Comparison of ENCODE assay signal across 23 cellular contexts in genomic region chr6:164164921-164165320, GRCh38.
A peak's percentile ranks its signal among the peaks of the same experiment; 100 is the strongest.
DNase-seq lines count a peak whose midpoint lies in the region; ATAC-seq, FAIRE-seq and TF ChIP-seq lines count a peak whose summit lies in the region.
"Had no signal": no experiment of that assay in that cellular context is flagged by ENCODE, and none has a peak within 500 bp of the region (broad histone marks: within the 10 kb centered on the region; RNA-seq: fewer than 3 reads in every experiment).

No MANE protein-coding gene starts in this region.

- peak overlapping the region in 3 of 5 experiments; percentile 28 to 87 (median 56) for H3K27ac Mint-ChIP-seq in brain
- H3K27ac Mint-ChIP-seq: CD4-positive, alpha-beta memory T cell had no signal

- H3K36me3 ChIP-seq in HUES64 (ENCODE audit: insufficient read depth, low read length) = no peaks in the 10 kb centered on the region
- H3K36me3 ChIP-seq: BLaER1 treated with 17β-estradiol and CSF1 and Interleukin-3, amounts not matched to agents 10 nM and 100 nM had no signal

- no peak overlapping the region; the same call in 1 of the 2 replicates for H3K9ac ChIP-seq in HUES64 (ENCODE audit: low read depth, low read length)
- H3K9ac ChIP-seq: BLaER1 treated with 17β-estradiol and CSF1 and Interleukin-3, amounts not matched to agents 10 nM and 100 nM had no signal

- peak overlapping the region; percentile 39 for H3K27ac ChIP-seq in HUES64 (ENCODE audit: low read depth, low read length)
- H3K27ac ChIP-seq: BLaER1 treated with 17β-estradiol and CSF1 and Interleukin-3, amounts not matched to agents 10 nM and 100 nM had no signal

- no peaks in the 10 kb centered on the region for H3K27me3 ChIP-seq in HUES64 (ENCODE audit: insufficient read depth, low read length)
- H3K27me3 ChIP-seq: BLaER1 treated with 17β-estradiol and CSF1 and Interleukin-3, amounts not matched to agents 10 nM and 100 nM had no signal

- H3K4me3 ChIP-seq in HUES64 (ENCODE audit: low read length) = no peak overlapping the region
- H3K4me3 ChIP-seq: BLaER1 treated with 17β-estradiol and CSF1 and Interleukin-3, amounts not matched to agents 10 nM and 100 nM had no signal

- H3K4me3 Mint-ChIP-seq in brain = no peak overlapping the region
- H3K4me3 Mint-ChIP-seq: CD4-positive, alpha-beta memory T cell had no signal

- H3K27me3 Mint-ChIP-seq in brain = peaks cover 4% of the 10 kb centered on the region
- H3K27me3 Mint-ChIP-seq: CD4-positive, alpha-beta memory T cell had no signal

- peaks cover 10 to 33% (median 19%) of the 10 kb centered on the region in 5 experiments for H3K9me3 Mint-ChIP-seq in brain

- no peak for ATAC-seq in GM19452 (IDR thresholded peaks at IDR 0.05; ENCODE audit: unreplicated experiment)
- ATAC-seq in GM18909 (IDR thresholded peaks at IDR 0.05; ENCODE audit: poor library complexity, unreplicated experiment) = no peak
- ATAC-seq: Panc1 had no signal

- H3K4me1 Mint-ChIP-seq in brain = peaks cover 23% of the 10 kb centered on the region
- H3K4me1 Mint-ChIP-seq: CD4-positive, alpha-beta memory T cell had no signal

- peaks cover 4% of the 10 kb centered on the region; the same call in 1 of the 2 replicates for H3K9me3 ChIP-seq in HUES64 (ENCODE audit: insufficient read depth, low read depth, low read length)
- H3K9me3 ChIP-seq: Caco-2 had no signal

- no peak for TF ChIP-seq CTCF in brain (conservative IDR thresholded peaks at IDR 0.05)

- peak; percentile 11 for DNase-seq in EL
- peak; percentile 2 for DNase-seq in iris pigment epithelial cell (ENCODE audit: low read depth)
- no peak for DNase-seq in H54 (ENCODE audit: insufficient read length, low spot score)
- DNase-seq in activated naive CD4-positive, alpha-beta T cell treated with anti-CD3 and anti-CD28 coated beads, Interleukin-2, amount 50 U/mL, for 16 hours = no peak
- DNase-seq: 8988T; Caco-2; CD4-positive, alpha-beta memory T cell; DMS 273 treated with DMSO at 0.1 percent for 48 hours; DMS79 treated with DMSO at 0.1 percent for 48 hours; KG1; NCI-H1092; NCI-H1436; NCI-H2029; NCI-H2227 treated with DMSO at 0.1 percent for 48 hours; NCI-H510A; NCI-H748 treated with DMSO at 0.1 percent for 48 hours had no signal

- no peak for FAIRE-seq in H54 (lab: Jason Lieb, UNC)
- FAIRE-seq: GM18507 had no signal

- H3K36me3 Mint-ChIP-seq in brain = peaks cover 16% of the 10 kb centered on the region
- H3K36me3 Mint-ChIP-seq: CD4-positive, alpha-beta memory T cell had no signal

- peaks cover 13% of the 10 kb centered on the region for H3K4me1 ChIP-seq in HUES64 (ENCODE audit: insufficient read depth, low read length)
- H3K4me1 ChIP-seq: Caco-2 had no signal

- no peak for TF ChIP-seq POLR2A in H54 (IDR thresholded peaks at IDR 0.05; ENCODE audit: low read depth, low read length)

- 58% methylated on average over 2 of the region's 2 CpGs for WGBS in HUES64

Comparison
In these comparisons a context has a peak if more than half of its experiments do, and no peak if none do; other contexts are left out.
1. DNase-seq: peak in EL (single experiment) and iris pigment epithelial cell (single experiment); none in H54 (single experiment) and activated naive CD4-positive, alpha-beta T cell treated with anti-CD3 and anti-CD28 coated beads, Interleukin-2, amount 50 U/mL, for 16 hours (single experiment).